8 cellular contexts compared by ENCODE assay signal in the genomic region with DNA sequence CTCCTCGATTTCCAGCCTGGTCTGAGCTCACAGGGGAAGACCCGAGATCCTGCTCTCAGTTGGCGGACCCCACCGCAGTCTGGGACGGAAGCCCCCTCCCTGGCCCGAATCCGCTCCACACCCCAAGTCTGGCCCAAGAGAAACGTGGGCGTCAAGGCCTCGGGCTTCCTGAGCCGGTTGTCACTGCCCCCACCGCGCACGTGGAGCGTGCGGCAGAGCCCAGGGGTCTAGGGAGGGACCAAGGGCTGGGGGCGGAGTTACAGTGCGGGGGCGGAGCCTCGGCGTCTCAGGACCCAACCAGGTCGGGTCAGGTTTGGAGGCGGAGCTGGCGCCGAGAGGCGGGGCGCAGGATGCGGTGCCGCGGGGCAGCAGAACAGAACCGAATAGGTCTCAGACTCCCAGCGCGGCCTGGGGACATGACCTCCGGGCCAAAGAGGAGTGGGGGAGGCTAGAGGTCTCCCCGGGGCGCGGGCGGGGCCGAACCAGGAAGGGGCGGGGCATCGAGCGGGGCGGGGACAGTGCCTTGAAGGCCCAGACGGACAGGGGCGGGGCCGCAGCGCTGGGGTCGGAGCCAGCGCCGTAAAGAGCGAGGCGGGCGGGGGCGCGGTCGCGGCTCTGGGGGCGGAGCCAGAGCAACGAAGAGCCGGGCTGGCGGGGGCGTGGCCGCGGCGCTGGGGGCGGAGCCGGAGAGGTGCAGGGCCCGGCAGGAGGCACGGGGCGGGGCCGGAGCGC. TPM values are rescaled to one million over a fixed set of nuclear protein-coding genes. Genes with fewer than 3 reads are reported as not detected.
DNase-seq lines count a peak whose midpoint lies in the region; ATAC-seq and TF ChIP-seq lines count a peak whose summit lies in the region.

No MANE protein-coding gene starts in this region.

- H3K36me3 ChIP-seq in hepatocyte (replicated peaks; ENCODE audit: insufficient read depth, low read depth) (no peaks in the 10 kb centered on the region), aorta (ENCODE audit: control insufficient read depth in 1 of 2, insufficient read depth in 2 of 2, low read length in 1 of 2) (no peaks in the 10 kb centered on the region)

- peaks cover 30% of the 10 kb centered on the region for H4K20me1 ChIP-seq in hepatocyte (ENCODE audit: insufficient read depth, poor library complexity, severe bottlenecking)

- peaks cover 26% of the 10 kb centered on the region for H3K4me1 ChIP-seq in hepatocyte (ENCODE audit: insufficient read depth)
- H3K4me1 ChIP-seq in aorta (ENCODE audit: control insufficient read depth in 1 of 2, insufficient read depth in 2 of 2, low read length in 2 of 2), result no peaks in the 10 kb centered on the region

- 21% methylated on average over 17 of the region's 72 CpGs for WGBS in hepatocyte (ENCODE audit: low lambda C conversion rate, missing lambda C conversion rate)
- 5 to 8% methylated on average over 31 to 72 of the region's 72 CpGs for WGBS in aorta, 2 donors

- peaks cover 41% of the 10 kb centered on the region for H3K79me2 ChIP-seq in hepatocyte

- H2AFZ ChIP-seq in hepatocyte, result peak overlapping the region; percentile 93

- no peaks in the 10 kb centered on the region for H3K27me3 ChIP-seq in hepatocyte
- H3K27me3 ChIP-seq in aorta (ENCODE audit: control insufficient read depth in 1 of 2, insufficient read depth in 2 of 2, low read length in 1 of 2), result no peaks in the 10 kb centered on the region

- peak overlapping the region; percentile 77 for H3K4me2 ChIP-seq in hepatocyte

- H3K9me3 ChIP-seq in hepatocyte (ENCODE audit: low read depth), result no peaks in the 10 kb centered on the region
- no peaks in the 10 kb centered on the region for H3K9me3 ChIP-seq in aorta (ENCODE audit: control insufficient read depth, low read length)

- H3K9me2 ChIP-seq in hepatocyte (replicated peaks; ENCODE audit: insufficient read depth), result no peaks in the 10 kb centered on the region

- DNase-seq in NCI-H1436 (lab: John Stamatoyannopoulos, UW) (peak; percentile 94), T-helper 22 cell (ENCODE audit: low read depth) (peak; percentile 94), astrocyte of the hippocampus (ENCODE audit: low read depth, low spot score) (peak; percentile 99), hepatocyte (ENCODE audit: low spot score) (peak; percentile 99), renal cortical epithelial cell (ENCODE audit: low read depth) (peak; percentile 75), aorta (peak; percentile 98 to 100)

- intact Hi-C loops in aorta (cut with DNase I), result loop anchor here in 1 of 2 donors (10.0 kb wide), 1 partner anchor 332 kb away; a partner anchor contains a TSS

- TF ChIP-seq CTCF in GM12875 (IDR thresholded peaks at IDR 0.05; ENCODE audit: borderline replicate concordance, insufficient read depth, low read depth, low read length) (no peak), hepatocyte (IDR thresholded peaks at IDR 0.05; ENCODE audit: poor library complexity) (no peak)

- H3K27ac ChIP-seq in hepatocyte, result peak overlapping the region; percentile 75
- no peak overlapping the region for H3K27ac ChIP-seq in aorta (ENCODE audit: low read depth in 1 of 2, low read length in 2 of 2)

- H3K4me3 ChIP-seq in GM12875 (ENCODE audit: low read depth, low read length) (peak overlapping the region; percentile 47), hepatocyte (peak overlapping the region; percentile 77), aorta (ENCODE audit: low read length in 2 of 2) (peak overlapping the region in 1 of 2 donors; percentile 55)

- peak; percentile 57 for ATAC-seq in HG02763 (IDR thresholded peaks at IDR 0.05; ENCODE audit: unreplicated experiment)
- peak; percentile 95 for ATAC-seq in aorta (ENCODE audit: low FRiP score)

RNA-seq across cellular contexts. Expression of a gene that starts 0.4 kb away (rescaled TPM):
- total RNA-seq in hepatocyte (3.1 and 4.1 TPM in 2 replicates), renal cortical epithelial cell (0.35 and 2.8 TPM in 2 replicates), aorta (1 to 10 TPM; 4.1 to 8.8 TPM)
- polyA plus RNA-seq in hepatocyte (8.3 and 11.9 TPM in 2 replicates), aorta (1 to 10 TPM in 1 of 2 donors, under 1 TPM in 1; 0.88 to 2.0 TPM)
